ENCODE assay signal across 1 cellular context in the genomic region with DNA sequence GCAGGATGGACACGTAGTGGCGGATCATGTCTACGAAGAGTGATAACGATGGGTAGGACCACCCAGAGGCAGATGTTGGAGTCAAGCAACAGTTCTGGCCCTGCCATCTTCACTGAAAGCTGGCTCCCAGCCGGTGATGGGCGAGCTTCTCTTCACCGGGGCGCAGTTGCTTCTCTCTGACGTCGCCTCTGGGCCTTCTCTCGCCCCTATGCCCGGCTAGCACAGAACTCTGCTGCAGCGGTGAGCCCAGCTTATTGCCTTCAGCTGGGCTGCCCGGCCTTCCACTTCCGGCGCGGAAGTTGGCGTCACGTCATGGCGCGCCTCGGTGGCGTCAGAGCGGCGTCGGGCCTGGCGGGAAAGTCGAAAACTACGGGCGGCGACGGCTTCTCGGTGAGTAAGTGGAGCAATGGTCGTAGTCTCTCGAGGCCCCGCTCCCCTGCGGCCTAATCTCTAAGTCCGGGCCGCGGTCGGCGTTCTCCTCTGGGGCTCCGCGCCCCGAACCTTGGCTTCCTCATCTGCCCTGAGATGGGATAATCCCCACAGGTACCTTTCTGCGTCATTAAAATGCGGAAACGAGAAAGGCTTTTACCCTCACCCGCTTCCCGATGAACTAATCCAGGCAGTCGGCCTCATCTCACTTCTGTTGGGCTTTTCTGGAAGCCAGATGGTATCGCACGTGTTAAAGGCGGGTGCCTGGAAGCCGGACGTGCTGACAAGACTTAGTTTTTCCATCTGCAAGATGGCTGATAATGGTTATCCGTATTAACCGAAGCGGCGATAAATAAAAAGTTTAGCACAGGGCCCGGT.
A peak's percentile ranks its signal among the peaks of the same experiment; 100 is the strongest.
TF ChIP-seq lines count a peak whose summit lies in the region.

A gene (plus strand): TSS at position 354 of the 807 bp plus-strand sequence. CDS start 2,221 bp downstream, outside the sequence.

TF ChIP-seq in K562, 482 proteins besides CTCF, POLR2A, EP300 and RAD21 (continued from another document and continues in another):
- TF ChIP-seq, protein P1, sequence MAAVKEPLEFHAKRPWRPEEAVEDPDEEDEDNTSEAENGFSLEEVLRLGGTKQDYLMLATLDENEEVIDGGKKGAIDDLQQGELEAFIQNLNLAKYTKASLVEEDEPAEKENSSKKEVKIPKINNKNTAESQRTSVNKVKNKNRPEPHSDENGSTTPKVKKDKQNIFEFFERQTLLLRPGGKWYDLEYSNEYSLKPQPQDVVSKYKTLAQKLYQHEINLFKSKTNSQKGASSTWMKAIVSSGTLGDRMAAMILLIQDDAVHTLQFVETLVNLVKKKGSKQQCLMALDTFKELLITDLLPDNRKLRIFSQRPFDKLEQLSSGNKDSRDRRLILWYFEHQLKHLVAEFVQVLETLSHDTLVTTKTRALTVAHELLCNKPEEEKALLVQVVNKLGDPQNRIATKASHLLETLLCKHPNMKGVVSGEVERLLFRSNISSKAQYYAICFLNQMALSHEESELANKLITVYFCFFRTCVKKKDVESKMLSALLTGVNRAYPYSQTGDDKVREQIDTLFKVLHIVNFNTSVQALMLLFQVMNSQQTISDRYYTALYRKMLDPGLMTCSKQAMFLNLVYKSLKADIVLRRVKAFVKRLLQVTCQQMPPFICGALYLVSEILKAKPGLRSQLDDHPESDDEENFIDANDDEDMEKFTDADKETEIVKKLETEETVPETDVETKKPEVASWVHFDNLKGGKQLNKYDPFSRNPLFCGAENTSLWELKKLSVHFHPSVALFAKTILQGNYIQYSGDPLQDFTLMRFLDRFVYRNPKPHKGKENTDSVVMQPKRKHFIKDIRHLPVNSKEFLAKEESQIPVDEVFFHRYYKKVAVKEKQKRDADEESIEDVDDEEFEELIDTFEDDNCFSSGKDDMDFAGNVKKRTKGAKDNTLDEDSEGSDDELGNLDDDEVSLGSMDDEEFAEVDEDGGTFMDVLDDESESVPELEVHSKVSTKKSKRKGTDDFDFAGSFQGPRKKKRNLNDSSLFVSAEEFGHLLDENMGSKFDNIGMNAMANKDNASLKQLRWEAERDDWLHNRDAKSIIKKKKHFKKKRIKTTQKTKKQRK (IDR thresholded peaks at IDR 0.05; ENCODE audit: borderline replicate concordance, low read depth, low read length), result no peak
- no peak; the same call in 1 of the 2 replicates for TF ChIP-seq NFE2 (IDR thresholded peaks at IDR 0.05; ENCODE audit: low read depth)
- peak; percentile 33; the same call in 1 of the 2 replicates for TF ChIP-seq CC2D1A (IDR thresholded peaks at IDR 0.05)
- TF ChIP-seq TAL1 (IDR thresholded peaks at IDR 0.05), result peak; percentile 56
- no peak for TF ChIP-seq PCBP2 (IDR thresholded peaks at IDR 0.05; ENCODE audit: low read depth, low read length, poor library complexity, severe bottlenecking)
- no peak for TF ChIP-seq CHD4 (IDR thresholded peaks at IDR 0.05; ENCODE audit: insufficient read depth, insufficient replicate concordance, low read depth, low read length, poor library complexity, severe bottlenecking)
- TF ChIP-seq NBN (IDR thresholded peaks at IDR 0.05; ENCODE audit: low read depth), result peak; percentile 99
- TF ChIP-seq SRF (CRISPR knock-in tag; IDR thresholded peaks at IDR 0.05), result peak in 1 of 2 experiments; percentile 81; a peak in 2 of 4 replicates
- peak; percentile 85 for TF ChIP-seq ZNF431 (CRISPR knock-in tag; IDR thresholded peaks at IDR 0.05)
- TF ChIP-seq, protein P2, sequence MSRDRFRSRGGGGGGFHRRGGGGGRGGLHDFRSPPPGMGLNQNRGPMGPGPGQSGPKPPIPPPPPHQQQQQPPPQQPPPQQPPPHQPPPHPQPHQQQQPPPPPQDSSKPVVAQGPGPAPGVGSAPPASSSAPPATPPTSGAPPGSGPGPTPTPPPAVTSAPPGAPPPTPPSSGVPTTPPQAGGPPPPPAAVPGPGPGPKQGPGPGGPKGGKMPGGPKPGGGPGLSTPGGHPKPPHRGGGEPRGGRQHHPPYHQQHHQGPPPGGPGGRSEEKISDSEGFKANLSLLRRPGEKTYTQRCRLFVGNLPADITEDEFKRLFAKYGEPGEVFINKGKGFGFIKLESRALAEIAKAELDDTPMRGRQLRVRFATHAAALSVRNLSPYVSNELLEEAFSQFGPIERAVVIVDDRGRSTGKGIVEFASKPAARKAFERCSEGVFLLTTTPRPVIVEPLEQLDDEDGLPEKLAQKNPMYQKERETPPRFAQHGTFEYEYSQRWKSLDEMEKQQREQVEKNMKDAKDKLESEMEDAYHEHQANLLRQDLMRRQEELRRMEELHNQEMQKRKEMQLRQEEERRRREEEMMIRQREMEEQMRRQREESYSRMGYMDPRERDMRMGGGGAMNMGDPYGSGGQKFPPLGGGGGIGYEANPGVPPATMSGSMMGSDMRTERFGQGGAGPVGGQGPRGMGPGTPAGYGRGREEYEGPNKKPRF (IDR thresholded peaks at IDR 0.05; ENCODE audit: low read depth, low read length), result no peak
- no peak for TF ChIP-seq NFYB (IDR thresholded peaks at IDR 0.05; ENCODE audit: extremely low read depth, insufficient read length)
- peak; percentile 68 for TF ChIP-seq FOSL1 (tag; conservative IDR thresholded peaks at IDR 0.05)
- TF ChIP-seq ARID2 (IDR thresholded peaks at IDR 0.05), result no peak
- no peak for TF ChIP-seq ZNF217 (CRISPR knock-in tag; IDR thresholded peaks at IDR 0.05)
- no peak for TF ChIP-seq ZFPM2 (CRISPR knock-in tag; IDR thresholded peaks at IDR 0.05)
- TF ChIP-seq, protein P3, sequence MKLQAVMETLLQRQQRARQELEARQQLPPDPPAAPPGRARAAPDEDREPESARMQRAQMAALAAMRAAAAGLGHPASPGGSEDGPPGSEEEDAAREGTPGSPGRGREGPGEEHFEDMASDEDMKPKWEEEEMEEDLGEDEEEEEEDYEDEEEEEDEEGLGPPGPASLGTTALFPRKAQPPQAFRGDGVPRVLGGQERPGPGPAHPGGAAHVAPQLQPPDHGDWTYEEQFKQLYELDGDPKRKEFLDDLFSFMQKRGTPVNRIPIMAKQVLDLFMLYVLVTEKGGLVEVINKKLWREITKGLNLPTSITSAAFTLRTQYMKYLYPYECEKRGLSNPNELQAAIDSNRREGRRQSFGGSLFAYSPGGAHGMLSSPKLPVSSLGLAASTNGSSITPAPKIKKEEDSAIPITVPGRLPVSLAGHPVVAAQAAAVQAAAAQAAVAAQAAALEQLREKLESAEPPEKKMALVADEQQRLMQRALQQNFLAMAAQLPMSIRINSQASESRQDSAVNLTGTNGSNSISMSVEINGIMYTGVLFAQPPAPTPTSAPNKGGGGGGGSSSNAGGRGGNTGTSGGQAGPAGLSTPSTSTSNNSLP (IDR thresholded peaks at IDR 0.05; ENCODE audit: borderline replicate concordance, low read depth, low read length), result no peak
- TF ChIP-seq TAF15 (IDR thresholded peaks at IDR 0.05; ENCODE audit: low read depth, low read length), result no peak
- TF ChIP-seq SOX6 (IDR thresholded peaks at IDR 0.05), result 0 out of 2 replicates have a peak, but pooled peaks have one; percentile 9
- TF ChIP-seq HDAC2 (IDR thresholded peaks at IDR 0.05), result peak; percentile 90
- 0 out of 2 replicates have a peak, but pooled peaks have one; percentile 13 for TF ChIP-seq BACH1 (tag; IDR thresholded peaks at IDR 0.05)
- peak; percentile 91 for TF ChIP-seq RBBP5 (IDR thresholded peaks at IDR 0.05; ENCODE audit: borderline replicate concordance, insufficient read depth, low read length, poor library complexity, severe bottlenecking)
- TF ChIP-seq GATAD2A (IDR thresholded peaks at IDR 0.05), result no peak
- TF ChIP-seq, protein P4, sequence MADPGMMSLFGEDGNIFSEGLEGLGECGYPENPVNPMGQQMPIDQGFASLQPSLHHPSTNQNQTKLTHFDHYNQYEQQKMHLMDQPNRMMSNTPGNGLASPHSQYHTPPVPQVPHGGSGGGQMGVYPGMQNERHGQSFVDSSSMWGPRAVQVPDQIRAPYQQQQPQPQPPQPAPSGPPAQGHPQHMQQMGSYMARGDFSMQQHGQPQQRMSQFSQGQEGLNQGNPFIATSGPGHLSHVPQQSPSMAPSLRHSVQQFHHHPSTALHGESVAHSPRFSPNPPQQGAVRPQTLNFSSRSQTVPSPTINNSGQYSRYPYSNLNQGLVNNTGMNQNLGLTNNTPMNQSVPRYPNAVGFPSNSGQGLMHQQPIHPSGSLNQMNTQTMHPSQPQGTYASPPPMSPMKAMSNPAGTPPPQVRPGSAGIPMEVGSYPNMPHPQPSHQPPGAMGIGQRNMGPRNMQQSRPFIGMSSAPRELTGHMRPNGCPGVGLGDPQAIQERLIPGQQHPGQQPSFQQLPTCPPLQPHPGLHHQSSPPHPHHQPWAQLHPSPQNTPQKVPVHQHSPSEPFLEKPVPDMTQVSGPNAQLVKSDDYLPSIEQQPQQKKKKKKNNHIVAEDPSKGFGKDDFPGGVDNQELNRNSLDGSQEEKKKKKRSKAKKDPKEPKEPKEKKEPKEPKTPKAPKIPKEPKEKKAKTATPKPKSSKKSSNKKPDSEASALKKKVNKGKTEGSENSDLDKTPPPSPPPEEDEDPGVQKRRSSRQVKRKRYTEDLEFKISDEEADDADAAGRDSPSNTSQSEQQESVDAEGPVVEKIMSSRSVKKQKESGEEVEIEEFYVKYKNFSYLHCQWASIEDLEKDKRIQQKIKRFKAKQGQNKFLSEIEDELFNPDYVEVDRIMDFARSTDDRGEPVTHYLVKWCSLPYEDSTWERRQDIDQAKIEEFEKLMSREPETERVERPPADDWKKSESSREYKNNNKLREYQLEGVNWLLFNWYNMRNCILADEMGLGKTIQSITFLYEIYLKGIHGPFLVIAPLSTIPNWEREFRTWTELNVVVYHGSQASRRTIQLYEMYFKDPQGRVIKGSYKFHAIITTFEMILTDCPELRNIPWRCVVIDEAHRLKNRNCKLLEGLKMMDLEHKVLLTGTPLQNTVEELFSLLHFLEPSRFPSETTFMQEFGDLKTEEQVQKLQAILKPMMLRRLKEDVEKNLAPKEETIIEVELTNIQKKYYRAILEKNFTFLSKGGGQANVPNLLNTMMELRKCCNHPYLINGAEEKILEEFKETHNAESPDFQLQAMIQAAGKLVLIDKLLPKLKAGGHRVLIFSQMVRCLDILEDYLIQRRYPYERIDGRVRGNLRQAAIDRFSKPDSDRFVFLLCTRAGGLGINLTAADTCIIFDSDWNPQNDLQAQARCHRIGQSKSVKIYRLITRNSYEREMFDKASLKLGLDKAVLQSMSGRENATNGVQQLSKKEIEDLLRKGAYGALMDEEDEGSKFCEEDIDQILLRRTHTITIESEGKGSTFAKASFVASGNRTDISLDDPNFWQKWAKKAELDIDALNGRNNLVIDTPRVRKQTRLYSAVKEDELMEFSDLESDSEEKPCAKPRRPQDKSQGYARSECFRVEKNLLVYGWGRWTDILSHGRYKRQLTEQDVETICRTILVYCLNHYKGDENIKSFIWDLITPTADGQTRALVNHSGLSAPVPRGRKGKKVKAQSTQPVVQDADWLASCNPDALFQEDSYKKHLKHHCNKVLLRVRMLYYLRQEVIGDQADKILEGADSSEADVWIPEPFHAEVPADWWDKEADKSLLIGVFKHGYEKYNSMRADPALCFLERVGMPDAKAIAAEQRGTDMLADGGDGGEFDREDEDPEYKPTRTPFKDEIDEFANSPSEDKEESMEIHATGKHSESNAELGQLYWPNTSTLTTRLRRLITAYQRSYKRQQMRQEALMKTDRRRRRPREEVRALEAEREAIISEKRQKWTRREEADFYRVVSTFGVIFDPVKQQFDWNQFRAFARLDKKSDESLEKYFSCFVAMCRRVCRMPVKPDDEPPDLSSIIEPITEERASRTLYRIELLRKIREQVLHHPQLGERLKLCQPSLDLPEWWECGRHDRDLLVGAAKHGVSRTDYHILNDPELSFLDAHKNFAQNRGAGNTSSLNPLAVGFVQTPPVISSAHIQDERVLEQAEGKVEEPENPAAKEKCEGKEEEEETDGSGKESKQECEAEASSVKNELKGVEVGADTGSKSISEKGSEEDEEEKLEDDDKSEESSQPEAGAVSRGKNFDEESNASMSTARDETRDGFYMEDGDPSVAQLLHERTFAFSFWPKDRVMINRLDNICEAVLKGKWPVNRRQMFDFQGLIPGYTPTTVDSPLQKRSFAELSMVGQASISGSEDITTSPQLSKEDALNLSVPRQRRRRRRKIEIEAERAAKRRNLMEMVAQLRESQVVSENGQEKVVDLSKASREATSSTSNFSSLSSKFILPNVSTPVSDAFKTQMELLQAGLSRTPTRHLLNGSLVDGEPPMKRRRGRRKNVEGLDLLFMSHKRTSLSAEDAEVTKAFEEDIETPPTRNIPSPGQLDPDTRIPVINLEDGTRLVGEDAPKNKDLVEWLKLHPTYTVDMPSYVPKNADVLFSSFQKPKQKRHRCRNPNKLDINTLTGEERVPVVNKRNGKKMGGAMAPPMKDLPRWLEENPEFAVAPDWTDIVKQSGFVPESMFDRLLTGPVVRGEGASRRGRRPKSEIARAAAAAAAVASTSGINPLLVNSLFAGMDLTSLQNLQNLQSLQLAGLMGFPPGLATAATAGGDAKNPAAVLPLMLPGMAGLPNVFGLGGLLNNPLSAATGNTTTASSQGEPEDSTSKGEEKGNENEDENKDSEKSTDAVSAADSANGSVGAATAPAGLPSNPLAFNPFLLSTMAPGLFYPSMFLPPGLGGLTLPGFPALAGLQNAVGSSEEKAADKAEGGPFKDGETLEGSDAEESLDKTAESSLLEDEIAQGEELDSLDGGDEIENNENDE (IDR thresholded peaks at IDR 0.05; ENCODE audit: low read depth, low read length), result no peak
- TF ChIP-seq, protein P5, sequence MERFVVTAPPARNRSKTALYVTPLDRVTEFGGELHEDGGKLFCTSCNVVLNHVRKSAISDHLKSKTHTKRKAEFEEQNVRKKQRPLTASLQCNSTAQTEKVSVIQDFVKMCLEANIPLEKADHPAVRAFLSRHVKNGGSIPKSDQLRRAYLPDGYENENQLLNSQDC (CRISPR knock-in tag; IDR thresholded peaks at IDR 0.05), result no peak; the same call in 1 of the 2 replicates
- TF ChIP-seq SMARCB1 (IDR thresholded peaks at IDR 0.05; ENCODE audit: insufficient read length, low read depth), result no peak
- TF ChIP-seq ZKSCAN3 (CRISPR knock-in tag; IDR thresholded peaks at IDR 0.05), result no peak
- peak; percentile 41; the same call in 1 of the 2 replicates for TF ChIP-seq DPF2 (IDR thresholded peaks at IDR 0.05)
- peak; percentile 82 for TF ChIP-seq FIP1L1 (IDR thresholded peaks at IDR 0.05; ENCODE audit: low read depth, low read length, poor library complexity, severe bottlenecking)
- TF ChIP-seq ZNF175 (CRISPR knock-in tag; IDR thresholded peaks at IDR 0.05; ENCODE audit: low read depth), result 0 out of 2 replicates have a peak, but pooled peaks have one; percentile 53
- no peak for TF ChIP-seq ZNF785 (CRISPR knock-in tag; IDR thresholded peaks at IDR 0.05)
- TF ChIP-seq, protein P6, sequence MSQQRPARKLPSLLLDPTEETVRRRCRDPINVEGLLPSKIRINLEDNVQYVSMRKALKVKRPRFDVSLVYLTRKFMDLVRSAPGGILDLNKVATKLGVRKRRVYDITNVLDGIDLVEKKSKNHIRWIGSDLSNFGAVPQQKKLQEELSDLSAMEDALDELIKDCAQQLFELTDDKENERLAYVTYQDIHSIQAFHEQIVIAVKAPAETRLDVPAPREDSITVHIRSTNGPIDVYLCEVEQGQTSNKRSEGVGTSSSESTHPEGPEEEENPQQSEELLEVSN (IDR thresholded peaks at IDR 0.05; ENCODE audit: borderline replicate concordance in 1 of 2, extremely low read depth in 1 of 2, insufficient read depth in 1 of 2, insufficient read length in 1 of 2, low read depth in 1 of 2, low read length in 1 of 2, poor library complexity in 1 of 2, severe bottlenecking in 1 of 2), result peak; percentile 99 to 100
- TF ChIP-seq ETV6 (IDR thresholded peaks at IDR 0.05; ENCODE audit: borderline replicate concordance in 1 of 2, low read depth in 2 of 2, low read length in 1 of 2), result no peak
- no peak for TF ChIP-seq ETV6 (CRISPR knock-in tag; IDR thresholded peaks at IDR 0.05; ENCODE audit: borderline replicate concordance)
- TF ChIP-seq NR3C1 (CRISPR knock-in tag; IDR thresholded peaks at IDR 0.05), result no peak
- TF ChIP-seq HIVEP1 (CRISPR knock-in tag; IDR thresholded peaks at IDR 0.05), result no peak; the same call in 1 of the 2 replicates
- no peak for TF ChIP-seq DDX20 (tag; IDR thresholded peaks at IDR 0.05; ENCODE audit: low read depth)
- TF ChIP-seq, protein P7, sequence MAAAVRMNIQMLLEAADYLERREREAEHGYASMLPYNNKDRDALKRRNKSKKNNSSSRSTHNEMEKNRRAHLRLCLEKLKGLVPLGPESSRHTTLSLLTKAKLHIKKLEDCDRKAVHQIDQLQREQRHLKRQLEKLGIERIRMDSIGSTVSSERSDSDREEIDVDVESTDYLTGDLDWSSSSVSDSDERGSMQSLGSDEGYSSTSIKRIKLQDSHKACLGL (CRISPR knock-in tag; IDR thresholded peaks at IDR 0.05; ENCODE audit: borderline replicate concordance, poor library complexity, severe bottlenecking), result peak; percentile 44
